26 cellular contexts compared by ENCODE assay signal in the genomic region with DNA sequence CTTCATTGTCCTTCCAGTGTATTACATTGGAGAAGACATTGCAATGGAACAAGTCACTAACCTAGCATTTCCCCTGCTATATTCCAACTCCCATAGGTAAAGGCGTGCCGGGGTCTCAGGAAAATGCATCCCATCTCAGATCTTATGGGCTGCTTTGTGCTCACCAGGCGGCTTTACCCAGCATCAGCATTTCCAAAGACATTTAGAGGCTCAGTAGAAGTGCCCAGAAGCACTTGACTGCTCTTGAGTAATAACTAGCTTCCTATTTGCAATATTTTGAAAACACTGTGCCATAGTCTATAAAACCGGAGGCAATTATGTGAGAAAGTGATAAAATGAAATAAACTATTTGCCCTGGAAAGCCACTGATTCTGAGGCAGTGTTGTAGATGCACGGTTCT.
"Had no signal": no experiment of that assay in that cellular context is flagged by ENCODE, and none has a peak within 500 bp of the region (broad histone marks: within the 10 kb centered on the region; RNA-seq: fewer than 3 reads in every experiment).

No MANE protein-coding gene starts in this region.

- H3K4me3 ChIP-seq: hepatocyte, pancreas, thyroid gland had no signal

- H3K4me3 Mint-ChIP-seq: activated CD4-positive, alpha-beta T cell treated with anti-CD3 and anti-CD28 coated beads, Interleukin-2, amount 10 ng/mL, durations not matched to agents 7 days and 5 days; activated CD8-positive, alpha-beta memory T cell treated with anti-CD3 and anti-CD28 coated beads, Interleukin-2, amount 10 ng/mL, durations not matched to agents 7 days and 5 days; activated CD8-positive, alpha-beta T cell treated with anti-CD3 and anti-CD28 coated beads for 36 hours; activated naive CD4-positive, alpha-beta T cell treated with anti-CD3 and anti-CD28 coated beads, Interleukin-2, amount 50 U/mL, for 24 hours; activated T-helper 1 cell treated with anti-CD3 and anti-CD28 coated beads, Interleukin-12 subunit alpha, Interleukin-12 subunit beta, Interleukin-2, Interleukin-4 antibody, amounts not matched to agents 30 ng/mL and 10 ng/mL and 1 ng/mL, durations not matched to agents 14 hours and 24 hours and 36 hours; brain; immature natural killer cell; nephron; stimulated activated naive CD8-positive, alpha-beta T cell treated with anti-CD3 and anti-CD28 coated beads, Interleukin-15, Interleukin-2, amounts not matched to agents 100 ng/mL and 50 ng/mL, for 24 hours; T-helper 2 cell treated with Interferon-gamma antibody and Interleukin-4, amounts not matched to agents 5 μg/mL and 100 μg/mL, for 36 hours had no signal

- H3K9me3 Mint-ChIP-seq: activated CD4-positive, alpha-beta T cell treated with anti-CD3 and anti-CD28 coated beads, Interleukin-2, amount 10 ng/mL, durations not matched to agents 7 days and 5 days; activated CD8-positive, alpha-beta T cell treated with anti-CD3 and anti-CD28 coated beads for 36 hours; activated naive CD4-positive, alpha-beta T cell treated with anti-CD3 and anti-CD28 coated beads, Interleukin-2, amount 50 U/mL, for 24 hours; immature natural killer cell; nephron; stimulated activated naive CD8-positive, alpha-beta T cell treated with anti-CD3 and anti-CD28 coated beads, Interleukin-15, Interleukin-2, amounts not matched to agents 100 ng/mL and 50 ng/mL, for 24 hours; T-helper 2 cell treated with Interferon-gamma antibody and Interleukin-4, amounts not matched to agents 5 μg/mL and 100 μg/mL, for 36 hours had no signal

- H3K27ac Mint-ChIP-seq: activated CD4-positive, alpha-beta T cell treated with anti-CD3 and anti-CD28 coated beads, Interleukin-2, amount 10 ng/mL, durations not matched to agents 7 days and 5 days; activated CD8-positive, alpha-beta memory T cell treated with anti-CD3 and anti-CD28 coated beads, Interleukin-2, amount 10 ng/mL, durations not matched to agents 7 days and 5 days; activated CD8-positive, alpha-beta T cell treated with anti-CD3 and anti-CD28 coated beads for 36 hours; activated naive CD4-positive, alpha-beta T cell treated with anti-CD3 and anti-CD28 coated beads, Interleukin-2, amount 50 U/mL, for 24 hours; activated T-helper 1 cell treated with anti-CD3 and anti-CD28 coated beads, Interleukin-12 subunit alpha, Interleukin-12 subunit beta, Interleukin-2, Interleukin-4 antibody, amounts not matched to agents 30 ng/mL and 10 ng/mL and 1 ng/mL, durations not matched to agents 14 hours and 24 hours and 36 hours; immature natural killer cell; nephron; stimulated activated naive CD8-positive, alpha-beta T cell treated with anti-CD3 and anti-CD28 coated beads, Interleukin-15, Interleukin-2, amounts not matched to agents 100 ng/mL and 50 ng/mL, for 24 hours; T-helper 2 cell treated with Interferon-gamma antibody and Interleukin-4, amounts not matched to agents 5 μg/mL and 100 μg/mL, for 36 hours had no signal

- H3K4me1 ChIP-seq: pancreas, thyroid gland had no signal

- H3K27ac ChIP-seq: hepatocyte, neutrophil, pancreas, thyroid gland, WERI-Rb-1 had no signal

- H3K27me3 Mint-ChIP-seq: activated CD4-positive, alpha-beta T cell treated with anti-CD3 and anti-CD28 coated beads, Interleukin-2, amount 10 ng/mL, durations not matched to agents 7 days and 5 days; activated CD8-positive, alpha-beta memory T cell treated with anti-CD3 and anti-CD28 coated beads, Interleukin-2, amount 10 ng/mL, durations not matched to agents 7 days and 5 days; activated CD8-positive, alpha-beta T cell treated with anti-CD3 and anti-CD28 coated beads for 36 hours; activated naive CD4-positive, alpha-beta T cell treated with anti-CD3 and anti-CD28 coated beads, Interleukin-2, amount 50 U/mL, for 24 hours; brain; stimulated activated naive CD8-positive, alpha-beta T cell treated with anti-CD3 and anti-CD28 coated beads, Interleukin-15, Interleukin-2, amounts not matched to agents 100 ng/mL and 50 ng/mL, for 24 hours had no signal

- H3K36me3 ChIP-seq: neutrophil, pancreas, thyroid gland, WERI-Rb-1 had no signal

- H3K4me1 Mint-ChIP-seq: activated CD4-positive, alpha-beta T cell treated with anti-CD3 and anti-CD28 coated beads, Interleukin-2, amount 10 ng/mL, durations not matched to agents 7 days and 5 days; activated CD8-positive, alpha-beta memory T cell treated with anti-CD3 and anti-CD28 coated beads, Interleukin-2, amount 10 ng/mL, durations not matched to agents 7 days and 5 days; activated naive CD4-positive, alpha-beta T cell treated with anti-CD3 and anti-CD28 coated beads, Interleukin-2, amount 50 U/mL, for 24 hours; brain; immature natural killer cell; nephron had no signal

- H3K9me3 ChIP-seq: neutrophil, pancreas, thyroid gland had no signal

- H3K36me3 Mint-ChIP-seq: activated CD8-positive, alpha-beta memory T cell treated with anti-CD3 and anti-CD28 coated beads, Interleukin-2, amount 10 ng/mL, durations not matched to agents 7 days and 5 days; activated naive CD4-positive, alpha-beta T cell treated with anti-CD3 and anti-CD28 coated beads, Interleukin-2, amount 50 U/mL, for 24 hours; brain; immature natural killer cell had no signal

- ATAC-seq: activated CD8-positive, alpha-beta memory T cell treated with anti-CD3 and anti-CD28 coated beads, Interleukin-2, amount 10 ng/mL, durations not matched to agents 7 days and 5 days; left lobe of liver; right cardiac atrium had no signal

- H3K27me3 ChIP-seq: hepatocyte, neutrophil, pancreas, thyroid gland had no signal

- DNase-seq: activated CD4-positive, alpha-beta T cell treated with anti-CD3 and anti-CD28 coated beads, Interleukin-2, amount 10 ng/mL, durations not matched to agents 7 days and 5 days; activated CD4-positive, CD25-positive, alpha-beta regulatory T cell treated with anti-CD3 and anti-CD28 coated beads, Interleukin-2, amount 50 U/mL, for 72 hours; activated CD8-positive, alpha-beta memory T cell treated with anti-CD3 and anti-CD28 coated beads, Interleukin-2, amount 10 ng/mL, durations not matched to agents 7 days and 5 days; activated CD8-positive, alpha-beta T cell treated with anti-CD3 and anti-CD28 coated beads for 36 hours; activated gamma-delta T cell; activated T-cell treated with anti-CD3 and anti-CD28 coated beads for 4 hours; aorta; effector memory CD4-positive, alpha-beta T cell; glutamatergic neuron; immature natural killer cell; mesenchymal stem cell; pancreas; right cardiac atrium; stimulated activated CD4-positive, alpha-beta T cell treated with anti-CD3 and anti-CD28 coated beads, Interleukin-4, amount 100 ng/mL, for 4 hours; substantia nigra; thyroid gland; WERI-Rb-1 had no signal
